In the genomic region with DNA sequence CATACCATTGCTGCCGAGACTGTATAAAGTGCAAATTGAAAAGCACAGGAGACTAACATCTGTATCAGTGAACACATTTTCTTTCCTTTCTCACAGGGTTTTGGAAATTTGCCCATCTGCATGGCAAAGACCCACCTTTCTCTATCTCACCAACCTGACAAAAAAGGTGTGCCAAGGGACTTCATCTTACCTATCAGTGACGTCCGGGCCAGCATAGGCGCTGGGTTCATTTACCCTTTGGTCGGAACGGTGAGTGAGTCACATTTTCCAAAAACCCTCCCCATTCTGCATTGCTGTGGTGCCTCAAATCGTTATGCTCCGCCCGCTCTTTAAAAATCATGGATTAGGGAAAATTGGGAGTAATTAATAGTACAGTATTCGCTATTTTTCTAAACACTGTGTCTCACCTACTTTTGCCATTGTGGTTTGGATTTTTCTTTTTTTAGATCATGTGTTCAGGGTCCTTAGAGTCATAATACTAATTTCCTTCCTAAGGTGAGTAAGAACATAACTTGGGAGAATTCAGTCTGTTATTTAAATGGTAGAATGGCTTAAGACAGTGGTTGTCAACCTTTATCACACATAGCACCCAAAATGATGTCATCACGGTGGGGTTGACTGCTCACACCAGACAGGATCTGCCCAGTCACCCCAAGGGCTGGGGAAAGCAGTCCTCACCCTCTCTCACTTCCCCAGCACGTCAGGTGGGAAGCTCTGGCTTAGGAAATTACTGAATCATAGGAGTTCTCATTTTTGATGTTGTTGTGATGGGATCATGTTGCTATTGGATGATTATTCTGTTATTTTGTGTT, we compare ENCODE assay signal across 9 cellular contexts.
DNase-seq lines count a peak whose midpoint lies in the region; ATAC-seq and TF ChIP-seq lines count a peak whose summit lies in the region.
"Had no signal": no experiment of that assay in that cellular context is flagged by ENCODE, and none has a peak within 500 bp of the region (broad histone marks: within the 10 kb centered on the region; RNA-seq: fewer than 3 reads in every experiment).

No MANE protein-coding gene starts in this region.

- peaks cover 43% of the 10 kb centered on the region for H3K36me3 Mint-ChIP-seq in mesothelial cell of epicardium

- no peaks in the 10 kb centered on the region for H3K4me1 ChIP-seq in aorta (ENCODE audit: control insufficient read depth in 1 of 2, insufficient read depth in 2 of 2, low read length in 2 of 2)

- peak; percentile 50 for DNase-seq in stimulated activated CD4-positive, alpha-beta T cell treated with anti-CD3 and anti-CD28 coated beads, Interleukin-1b, Interleukin-23, amount 100 ng/mL, for 48 hours
- no peak for DNase-seq in stimulated activated CD4-positive, alpha-beta T cell treated with anti-CD3 and anti-CD28 coated beads, Interleukin-4, amount 100 ng/mL, for 24 hours
- DNase-seq in brain microvascular endothelial cell (peak; percentile 82), mesothelial cell of epicardium (ENCODE audit: low spot score in 2 of 2, unreplicated experiment in 2 of 2) (no peak), aorta (no peak), OCI-M1 (lab: John Stamatoyannopoulos, UW) (no peak), NCI-H510A treated with DMSO at 0.1 percent for 48 hours (lab: John Stamatoyannopoulos, UW) (no peak)

- peaks cover 2% of the 10 kb centered on the region for H3K36me3 ChIP-seq in brain microvascular endothelial cell (replicated peaks)
- H3K36me3 ChIP-seq in aorta (ENCODE audit: control insufficient read depth in 1 of 2, insufficient read depth in 2 of 2, low read length in 1 of 2), result no peaks in the 10 kb centered on the region

- peaks cover 57% of the 10 kb centered on the region for H3K4me1 Mint-ChIP-seq in mesothelial cell of epicardium

- no peak for TF ChIP-seq CTCF in brain microvascular endothelial cell (IDR thresholded peaks at IDR 0.05; ENCODE audit: low read depth, low read length, missing control alignments)
- TF ChIP-seq CTCF in mesothelial cell of epicardium (IDR thresholded peaks at IDR 0.05; ENCODE audit: unreplicated experiment), result no peak

- H3K9me3 ChIP-seq in aorta (ENCODE audit: control insufficient read depth, low read length), result no peaks in the 10 kb centered on the region

- in situ Hi-C loops in brain microvascular endothelial cell (cut with HindIII; ENCODE audit: low pct_ligation_motif_present, low sequenced_read_pairs), result no loop called here

- H3K27me3 ChIP-seq in brain microvascular endothelial cell (replicated peaks) (no peaks in the 10 kb centered on the region), aorta (ENCODE audit: control insufficient read depth in 1 of 2, insufficient read depth in 2 of 2, low read length in 1 of 2) (no peaks in the 10 kb centered on the region)

- H3K4me3 Mint-ChIP-seq in mesothelial cell of epicardium, result no peak overlapping the region

- H3K27ac Mint-ChIP-seq in mesothelial cell of epicardium, result peak overlapping the region; percentile 75

- no peaks in the 10 kb centered on the region for H3K9me3 Mint-ChIP-seq in mesothelial cell of epicardium

- intact Hi-C loops in aorta (cut with DNase I), result no loop called here

- H3K27ac ChIP-seq in brain microvascular endothelial cell, result peak overlapping the region; percentile 100
- peak overlapping the region; percentile 67 to 78 for H3K27ac ChIP-seq in aorta (ENCODE audit: low read depth in 1 of 2, low read length in 2 of 2)
- H3K27ac ChIP-seq: KMS-11 had no signal

- 78 to 87% methylated on average over 12 of the region's 12 CpGs for WGBS in aorta, 2 donors

- no peaks in the 10 kb centered on the region for H3K27me3 Mint-ChIP-seq in mesothelial cell of epicardium (ENCODE audit: low read depth)

- ATAC-seq in aorta (ENCODE audit: low FRiP score) (no peak), HG03196 (IDR thresholded peaks at IDR 0.05; ENCODE audit: unreplicated experiment) (no peak)

- H3K4me3 ChIP-seq in brain microvascular endothelial cell (ENCODE audit: low read depth, low read length) (no peak overlapping the region), aorta (ENCODE audit: low read length in 2 of 2) (no peak overlapping the region)

Comparison
In these comparisons a context has a peak if more than half of its experiments do, and no peak if none do; other contexts are left out.
1. DNase-seq: peak in stimulated activated CD4-positive, alpha-beta T cell treated with anti-CD3 and anti-CD28 coated beads, Interleukin-1b, Interleukin-23, amount 100 ng/mL, for 48 hours (single experiment) and brain microvascular endothelial cell (single experiment); none in stimulated activated CD4-positive, alpha-beta T cell treated with anti-CD3 and anti-CD28 coated beads, Interleukin-4, amount 100 ng/mL, for 24 hours (single experiment), mesothelial cell of epicardium (0 of 2), aorta (0 of 2), OCI-M1 (single experiment) and NCI-H510A treated with DMSO at 0.1 percent for 48 hours (single experiment).